Comparison of ENCODE assay signal across 18 cellular contexts in the genomic region with DNA sequence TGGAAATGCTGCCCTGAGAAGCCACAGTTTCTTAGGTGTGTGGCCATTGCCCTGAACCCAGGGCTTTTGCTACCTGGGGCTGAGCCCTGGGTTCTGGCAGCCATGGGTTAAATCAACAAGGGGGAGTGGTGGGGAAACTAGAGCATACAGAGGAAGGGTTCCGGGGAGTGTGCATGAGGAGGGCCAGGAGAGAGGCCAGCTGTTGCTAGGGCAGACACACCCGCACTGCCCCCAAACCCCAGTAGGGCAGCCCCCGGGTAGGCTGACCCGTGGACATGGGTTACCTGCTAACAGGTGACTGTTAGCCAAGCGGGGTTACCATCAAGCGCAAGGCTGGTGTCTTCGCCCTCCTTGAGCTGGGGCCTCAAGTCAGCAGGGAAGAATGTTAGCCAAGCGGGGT. TPM values are rescaled to one million over a fixed set of nuclear protein-coding genes. Genes with fewer than 3 reads are reported as not detected.
"Had no signal": no experiment of that assay in that cellular context is flagged by ENCODE, and none has a peak within 500 bp of the region (broad histone marks: within the 10 kb centered on the region; RNA-seq: fewer than 3 reads in every experiment).

No MANE protein-coding gene starts in this region.

- H3K27ac ChIP-seq: lower lobe of right lung, neural progenitor cell had no signal

- H3K27me3 Mint-ChIP-seq: activated naive CD8-positive, alpha-beta T cell had no signal

- H3K9ac ChIP-seq: neural progenitor cell had no signal

- H3K27ac Mint-ChIP-seq: activated CD4-positive, alpha-beta memory T cell treated with anti-CD3 and anti-CD28 coated beads for 36 hours; activated naive CD8-positive, alpha-beta T cell; immature natural killer cell; naive thymus-derived CD4-positive, alpha-beta T cell; T-cell had no signal

- H3K36me3 ChIP-seq: lower lobe of right lung, neural progenitor cell, thoracic aorta had no signal

- H3K4me3 Mint-ChIP-seq: activated CD4-positive, alpha-beta memory T cell treated with anti-CD3 and anti-CD28 coated beads for 36 hours; activated naive CD8-positive, alpha-beta T cell; immature natural killer cell; naive thymus-derived CD4-positive, alpha-beta T cell; neural progenitor cell; T-cell had no signal

- ATAC-seq: foreskin keratinocyte; left lobe of liver; lower lobe of right lung; naive thymus-derived CD4-positive, alpha-beta T cell; sciatic nerve; T-cell had no signal

- H3K4me3 ChIP-seq: lower lobe of right lung, neural progenitor cell, thoracic aorta had no signal

- H2AFZ ChIP-seq: neural progenitor cell had no signal

- H3K9me3 Mint-ChIP-seq: activated CD4-positive, alpha-beta memory T cell treated with anti-CD3 and anti-CD28 coated beads for 36 hours; immature natural killer cell; naive thymus-derived CD4-positive, alpha-beta T cell; neural progenitor cell; T-cell had no signal

- H3K9me3 ChIP-seq: lower lobe of right lung, thoracic aorta had no signal

- H3K36me3 Mint-ChIP-seq: activated CD4-positive, alpha-beta memory T cell treated with anti-CD3 and anti-CD28 coated beads for 36 hours; activated naive CD8-positive, alpha-beta T cell; immature natural killer cell; neural progenitor cell; T-cell had no signal

- DNase-seq: activated CD4-positive, alpha-beta memory T cell treated with anti-CD3 and anti-CD28 coated beads for 36 hours; activated CD4-positive, alpha-beta T cell treated with anti-CD3 and anti-CD28 coated beads for 48 hours; activated CD4-positive, CD25-positive, alpha-beta regulatory T cell; activated gamma-delta T cell treated with Interleukin-2 at 50 U/mL for 16 hours; amniotic stem cell; foreskin keratinocyte; immature natural killer cell; lower lobe of right lung; naive thymus-derived CD4-positive, alpha-beta T cell; small intestine; stimulated activated CD4-positive, alpha-beta T cell treated with anti-CD3 and anti-CD28 coated beads, Interleukin-15, amount 100 ng/mL, for 24 hours; stimulated activated naive CD4-positive, alpha-beta T cell treated with Interleukin-2 at 50 U/mL for 16 hours; T-cell had no signal

- H3K4me1 ChIP-seq: lower lobe of right lung had no signal

- H3K4me2 ChIP-seq: neural progenitor cell had no signal

- H3K27me3 ChIP-seq: foreskin keratinocyte, neural progenitor cell had no signal

RNA-seq across cellular contexts. Expression of a gene that starts 14.8 kb away (rescaled TPM):
- polyA plus RNA-seq: immature natural killer cell had no signal
